8 cellular contexts compared by ENCODE assay signal in genomic region chr1:42340093-42340492, GRCh38. TPM values are rescaled to one million over a fixed set of nuclear protein-coding genes. Genes with fewer than 3 reads are reported as not detected.
DNase-seq lines count a peak whose midpoint lies in the region; ATAC-seq and TF ChIP-seq lines count a peak whose summit lies in the region.
"Had no signal": no experiment of that assay in that cellular context is flagged by ENCODE, and none has a peak within 500 bp of the region (broad histone marks: within the 10 kb centered on the region; RNA-seq: fewer than 3 reads in every experiment).

No MANE protein-coding gene starts in this region.

- H3K27me3 Mint-ChIP-seq in type B pancreatic cell: no peaks in the 10 kb centered on the region

- H3K4me1 Mint-ChIP-seq in type B pancreatic cell (ENCODE audit: unreplicated experiment): peaks cover 13% of the 10 kb centered on the region

- H3K9me3 Mint-ChIP-seq in type B pancreatic cell: no peaks in the 10 kb centered on the region

- no peaks in the 10 kb centered on the region for H3K36me3 Mint-ChIP-seq in type B pancreatic cell

- ATAC-seq in HG02870 (IDR thresholded peaks at IDR 0.05; ENCODE audit: unreplicated experiment) (no peak), HG03469 (IDR thresholded peaks at IDR 0.05; ENCODE audit: unreplicated experiment) (no peak)
- ATAC-seq: left ventricle myocardium superior had no signal

- H3K4me3 Mint-ChIP-seq in type B pancreatic cell: no peak overlapping the region

- peak overlapping the region; percentile 12 for H3K27ac Mint-ChIP-seq in type B pancreatic cell

- DNase-seq in LHCN-M2 (ENCODE audit: low read depth) (peak; percentile 90), NCI-H460 (ENCODE audit: extremely low read depth, low read depth) (peak; percentile 49), dermis blood vessel endothelial cell (peak; percentile 48), type B pancreatic cell (ENCODE audit: extremely low spot score, unreplicated experiment) (no peak), germinal center (ENCODE audit: low spot score) (no peak)
- DNase-seq: left ventricle myocardium superior had no signal

- TF ChIP-seq CTCF in type B pancreatic cell (conservative IDR thresholded peaks at IDR 0.05): no peak

RNA-seq across cellular contexts. Expression of gene FOXJ3, which starts 5.1 kb away (rescaled TPM):
- 33.4 and 34.0 TPM in 2 replicates for total RNA-seq in LHCN-M2 (2014; rRNA removed)
- polyA plus RNA-seq in LHCN-M2 (2012): 10.2 TPM
- 24.0 and 30.0 TPM in 2 replicates for total RNA-seq in NCI-H460 (2014; rRNA removed; shearing (Covaris generic))
- 23.6 and 27.8 TPM in 2 replicates for polyA plus RNA-seq in NCI-H460 (2014; cell fraction: nucleus; rRNA removed)
- total RNA-seq in dermis blood vessel endothelial cell: 23.8 and 33.2 TPM in 2 replicates
- total RNA-seq in type B pancreatic cell (ENCODE audit: low replicate concordance): 49.4 and 49.8 TPM in 2 replicates

RNA-seq across cellular contexts. Expression of gene RIMKLA, which starts 40.5 kb away (rescaled TPM):
- total RNA-seq in LHCN-M2 (2014; rRNA removed) (not detected in 2 replicates), dermis blood vessel endothelial cell (under 0.01 and 0.05 TPM in 2 replicates), type B pancreatic cell (ENCODE audit: low replicate concordance) (2.3 and 3.8 TPM in 2 replicates)
- not detected for polyA plus RNA-seq in LHCN-M2 (2012)
- 2.7 TPM in 2 replicates for total RNA-seq in NCI-H460 (2014; rRNA removed; shearing (Covaris generic))
- polyA plus RNA-seq in NCI-H460 (2014; cell fraction: nucleus; rRNA removed): 2.0 and 3.3 TPM in 2 replicates

Comparison
In these comparisons a context has a peak if more than half of its experiments do, and no peak if none do; other contexts are left out.
1. DNase-seq: peak in LHCN-M2 (single experiment), NCI-H460 (single experiment) and dermis blood vessel endothelial cell (single experiment); none in type B pancreatic cell (single experiment) and germinal center (single experiment).